Comparison of ENCODE assay signal across 21 cellular contexts in the genomic region with DNA sequence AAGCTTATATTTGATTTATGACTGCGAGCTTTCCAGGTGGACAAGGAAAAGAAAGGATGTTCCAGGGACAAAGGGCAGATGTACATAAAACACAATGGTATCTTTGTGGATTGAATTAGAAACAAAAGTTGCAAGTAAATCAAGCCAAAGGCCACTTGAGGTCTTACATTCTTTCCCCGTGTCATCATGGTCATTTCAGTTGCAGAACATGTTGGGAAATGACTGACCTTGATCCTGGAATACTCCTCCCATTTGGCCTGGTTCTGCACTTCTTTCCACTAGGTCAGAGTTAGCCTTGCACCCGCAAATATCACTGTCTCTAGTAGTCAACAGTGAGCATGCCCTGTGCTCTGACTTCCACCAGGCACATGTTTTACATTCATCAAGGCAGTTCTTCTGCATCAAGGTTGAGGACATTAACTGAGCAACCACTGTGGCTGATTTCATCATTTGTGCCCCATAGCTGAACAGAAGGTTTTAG.
DNase-seq lines count a peak whose midpoint lies in the region; ATAC-seq and TF ChIP-seq lines count a peak whose summit lies in the region.
"Had no signal": no experiment of that assay in that cellular context is flagged by ENCODE, and none has a peak within 500 bp of the region (broad histone marks: within the 10 kb centered on the region; RNA-seq: fewer than 3 reads in every experiment).

No MANE protein-coding gene starts in this region.

- H3K4me1 ChIP-seq in colonic mucosa (no peaks in the 10 kb centered on the region), right atrium auricular region (no peaks in the 10 kb centered on the region)

- peak; percentile 3 for DNase-seq in AG09319 (ENCODE audit: extremely low read depth, low read depth)
- peak; percentile 17 for DNase-seq in colonic mucosa
- peak; percentile 81 for DNase-seq in right atrium auricular region (ENCODE audit: low spot score)
- no peak for DNase-seq in sciatic nerve (ENCODE audit: low spot score)
- no peak for DNase-seq in activated naive CD4-positive, alpha-beta T cell treated with anti-CD3 and anti-CD28 coated beads, Interleukin-2, amount 50 U/mL, for 72 hours (ENCODE audit: low spot score in 2 of 2)
- DNase-seq in activated T-cell treated with anti-CD3 and anti-CD28 coated beads, Interleukin-2, amount 50 U/mL, for 24 hours: no peak
- DNase-seq in caudate nucleus (lab: John Stamatoyannopoulos, UW): no peak
- DNase-seq in DMS153 (lab: John Stamatoyannopoulos, UW): no peak
- DNase-seq: 8988T; activated CD4-positive, alpha-beta memory T cell treated with anti-CD3 and anti-CD28 coated beads for 36 hours; activated T-cell treated with anti-CD3 and anti-CD28 coated beads, Interleukin-2, amount 50 U/mL, for 48 hours; endodermal cell; foreskin melanocyte; HFFc6; NCI-H2029; NCI-H526 had no signal

- peaks cover 17 to 21% of the 10 kb centered on the region in 2 donors for H3K9me3 Mint-ChIP-seq in activated naive CD4-positive, alpha-beta T cell treated with anti-CD3 and anti-CD28 coated beads, Interleukin-2, amount 50 U/mL, for 72 hours
- peaks cover 6% of the 10 kb centered on the region for H3K9me3 Mint-ChIP-seq in activated T-cell treated with anti-CD3 and anti-CD28 coated beads, Interleukin-2, amount 50 U/mL, for 24 hours

- no peaks in the 10 kb centered on the region for H3K36me3 Mint-ChIP-seq in activated naive CD4-positive, alpha-beta T cell treated with anti-CD3 and anti-CD28 coated beads, Interleukin-2, amount 50 U/mL, for 72 hours
- H3K36me3 Mint-ChIP-seq in activated T-cell treated with anti-CD3 and anti-CD28 coated beads, Interleukin-2, amount 50 U/mL, for 24 hours (ENCODE audit: low read depth): no peaks in the 10 kb centered on the region
- H3K36me3 Mint-ChIP-seq: activated CD4-positive, alpha-beta memory T cell treated with anti-CD3 and anti-CD28 coated beads for 36 hours; memory B cell had no signal

- no peaks in the 10 kb centered on the region for H3K9me3 ChIP-seq in colonic mucosa
- H3K9me3 ChIP-seq in right atrium auricular region: no peaks in the 10 kb centered on the region

- H3K27ac ChIP-seq in colonic mucosa (no peak overlapping the region), right atrium auricular region (peak overlapping the region in 1 of 2 donors; percentile 19), caudate nucleus (ENCODE audit: low read depth, low read length) (no peak overlapping the region)
- H3K27ac ChIP-seq: C4-2B had no signal

- intact Hi-C loops in colonic mucosa (cut with DNase I): no loop called here
- intact Hi-C loops in sciatic nerve (cut with DNase I): no loop called here

- TF ChIP-seq CTCF in AG09319 (IDR thresholded peaks at IDR 0.05; ENCODE audit: low read depth, low read length) (no peak), colonic mucosa (IDR thresholded peaks at IDR 0.05) (no peak), right atrium auricular region (IDR thresholded peaks at IDR 0.05) (no peak)

- H3K27me3 Mint-ChIP-seq in activated T-cell treated with anti-CD3 and anti-CD28 coated beads, Interleukin-2, amount 50 U/mL, for 24 hours: no peaks in the 10 kb centered on the region
- H3K27me3 Mint-ChIP-seq: activated CD4-positive, alpha-beta memory T cell treated with anti-CD3 and anti-CD28 coated beads for 36 hours; memory B cell had no signal

- H3K9ac ChIP-seq in colonic mucosa (ENCODE audit: low read depth in 2 of 2, low read length in 2 of 2): no peak overlapping the region

- peak; percentile 95 for ATAC-seq in sciatic nerve
- no peak for ATAC-seq in activated naive CD4-positive, alpha-beta T cell treated with anti-CD3 and anti-CD28 coated beads, Interleukin-2, amount 50 U/mL, for 72 hours
- ATAC-seq: Panc1, SK-N-SH treated with all-trans-retinoic acid at 6 μM for 48 hours had no signal

- H3K36me3 ChIP-seq in colonic mucosa (no peaks in the 10 kb centered on the region), right atrium auricular region (no peaks in the 10 kb centered on the region)

- no peaks in the 10 kb centered on the region for H3K4me1 Mint-ChIP-seq in activated T-cell treated with anti-CD3 and anti-CD28 coated beads, Interleukin-2, amount 50 U/mL, for 24 hours (ENCODE audit: low read depth)
- H3K4me1 Mint-ChIP-seq: memory B cell, neural crest cell had no signal

- no peaks in the 10 kb centered on the region for H3K27me3 ChIP-seq in colonic mucosa
- H3K27me3 ChIP-seq in right atrium auricular region: no peaks in the 10 kb centered on the region

- no peak overlapping the region for H3K4me3 Mint-ChIP-seq in activated T-cell treated with anti-CD3 and anti-CD28 coated beads, Interleukin-2, amount 50 U/mL, for 24 hours
- H3K4me3 Mint-ChIP-seq: activated CD4-positive, alpha-beta memory T cell treated with anti-CD3 and anti-CD28 coated beads for 36 hours; endodermal cell; HFFc6; memory B cell; neural crest cell had no signal

- H3K4me3 ChIP-seq in colonic mucosa (no peak overlapping the region), right atrium auricular region (no peak overlapping the region)

- H3K27ac Mint-ChIP-seq in activated naive CD4-positive, alpha-beta T cell treated with anti-CD3 and anti-CD28 coated beads, Interleukin-2, amount 50 U/mL, for 72 hours: no peak overlapping the region
- H3K27ac Mint-ChIP-seq in activated T-cell treated with anti-CD3 and anti-CD28 coated beads, Interleukin-2, amount 50 U/mL, for 24 hours: no peak overlapping the region
- H3K27ac Mint-ChIP-seq: activated CD4-positive, alpha-beta memory T cell treated with anti-CD3 and anti-CD28 coated beads for 36 hours; endodermal cell; HFFc6; memory B cell had no signal

Comparison
In these comparisons a context has a peak if more than half of its experiments do, and no peak if none do; other contexts are left out.
1. DNase-seq: peak in AG09319 (single experiment), colonic mucosa (single experiment) and right atrium auricular region (single experiment); none in sciatic nerve (single experiment), activated naive CD4-positive, alpha-beta T cell treated with anti-CD3 and anti-CD28 coated beads, Interleukin-2, amount 50 U/mL, for 72 hours (0 of 2), activated T-cell treated with anti-CD3 and anti-CD28 coated beads, Interleukin-2, amount 50 U/mL, for 24 hours (single experiment), caudate nucleus (0 of 61) and DMS153 (single experiment).